Comparison of ENCODE assay signal across 17 cellular contexts in genomic region chr19:30071871-30072270, GRCh38.
DNase-seq lines count a peak whose midpoint lies in the region; FAIRE-seq and TF ChIP-seq lines count a peak whose summit lies in the region.
"Had no signal": no experiment of that assay in that cellular context is flagged by ENCODE, and none has a peak within 500 bp of the region (broad histone marks: within the 10 kb centered on the region; RNA-seq: fewer than 3 reads in every experiment).

No MANE protein-coding gene starts in this region.

- H3K27ac ChIP-seq in H1 (ENCODE audit: low read depth, low read length): no peak overlapping the region
- H3K27ac ChIP-seq in neuronal stem cell (replicated peaks; ENCODE audit: low read length): no peak overlapping the region
- H3K27ac ChIP-seq in hepatocyte: no peak overlapping the region

- H3K36me3 Mint-ChIP-seq in CD14-positive monocyte: no peaks in the 10 kb centered on the region

- no peak overlapping the region for H3K14ac ChIP-seq in H1 (ENCODE audit: insufficient read length)
- no peak overlapping the region for H3K14ac ChIP-seq in neuronal stem cell (ENCODE audit: low read length)

- no peak overlapping the region for H3K4me3 Mint-ChIP-seq in CD14-positive monocyte

- H3K9me3 Mint-ChIP-seq in CD14-positive monocyte: peaks cover 0 to 2% (median 0%) of the 10 kb centered on the region in 7 donors

- no peak overlapping the region for H2AFZ ChIP-seq in H1 (ENCODE audit: low read length)
- no peak overlapping the region for H2AFZ ChIP-seq in neuronal stem cell (ENCODE audit: low read length)
- no peak overlapping the region for H2AFZ ChIP-seq in hepatocyte

- no peaks in the 10 kb centered on the region for H3K79me1 ChIP-seq in H1 (ENCODE audit: low read depth, low read length)
- H3K79me1 ChIP-seq in neuronal stem cell (ENCODE audit: low read depth, low read length): no peaks in the 10 kb centered on the region

- POLR2A ChIA-PET in H1 (lab: Charles Lee; ENCODE audit: partially characterized antibody): no interaction called here
- POLR2A ChIA-PET in HEK293T (lab: Yijun Ruan, JAX): no interaction called here

- no peak overlapping the region for H3K23ac ChIP-seq in H1 (ENCODE audit: insufficient read length)
- H3K23ac ChIP-seq in neuronal stem cell (ENCODE audit: low read depth, low read length, poor library complexity): no peak overlapping the region

- no peak overlapping the region for H2BK5ac ChIP-seq in H1 (ENCODE audit: low read depth, low read length)
- H2BK5ac ChIP-seq in neuronal stem cell (ENCODE audit: low read length): no peak overlapping the region

- H3K4me1 Mint-ChIP-seq in CD14-positive monocyte: no peaks in the 10 kb centered on the region

- H2BK15ac ChIP-seq in H1 (ENCODE audit: low read length): no peak overlapping the region
- no peak overlapping the region for H2BK15ac ChIP-seq in neuronal stem cell (ENCODE audit: low read length)

- H4K91ac ChIP-seq in H1 (replicated peaks; ENCODE audit: insufficient read length, low read length) (no peak overlapping the region), neuronal stem cell (ENCODE audit: low read depth, low read length, poor library complexity) (no peak overlapping the region)

- intact Hi-C loops in CD14-positive monocyte (cut with micrococcal nuclease): no loop called here

- FAIRE-seq in H1 (lab: Jason Lieb, UNC): no peak

- H3K27ac Mint-ChIP-seq in CD14-positive monocyte: no peak overlapping the region

- H3K27me3 Mint-ChIP-seq in CD14-positive monocyte (ENCODE audit: low read depth in 3 of 3): peaks cover 3 to 7% (median 6%) of the 10 kb centered on the region in 3 donors

- H3K36me3 ChIP-seq in H7 (replicated peaks; ENCODE audit: control insufficient read depth, insufficient read depth, low read length) (no peaks in the 10 kb centered on the region), H1 (ENCODE audit: control insufficient read depth in 2 of 4, insufficient read depth in 4 of 4, low read length in 3 of 4) (no peaks in the 10 kb centered on the region), neuronal stem cell (replicated peaks in 1 of 2; ENCODE audit: control insufficient read depth in 2 of 2, insufficient read depth in 2 of 2, low read length in 2 of 2) (no peaks in the 10 kb centered on the region), hepatocyte (replicated peaks; ENCODE audit: insufficient read depth, low read depth) (no peaks in the 10 kb centered on the region)

- H3K18ac ChIP-seq in H1 (ENCODE audit: extremely low read depth, low read length): no peak overlapping the region
- H3K18ac ChIP-seq in neuronal stem cell (ENCODE audit: low read length): peak overlapping the region; percentile 23

- TF ChIP-seq POLR2A in H1 (IDR thresholded peaks at IDR 0.05; ENCODE audit: control extremely low read depth in 1 of 2, low read depth in 2 of 2, low read length in 2 of 2): no peak

- H3K4ac ChIP-seq in H1 (replicated peaks; ENCODE audit: insufficient read length, low read depth, low read length) (no peak overlapping the region), neuronal stem cell (ENCODE audit: low read length) (no peak overlapping the region)

- WGBS in H1 (ENCODE audit: extremely low coverage in 1 of 2, insufficient coverage in 1 of 2, insufficient read length in 1 of 2, insufficient replicate concordance in 2 of 2, low coverage in 1 of 2, low lambda C conversion rate in 2 of 2, missing lambda C conversion rate in 1 of 2), 2 experiments: 95% methylated on average over 15 of the region's 15 CpGs; no CpG with 5 or more reads in 1 of the 2 experiments
- no CpG with 5 or more reads among the region's 15 CpGs for WGBS in neuronal stem cell (ENCODE audit: extremely low coverage in 2 of 2, insufficient read length in 2 of 2, insufficient replicate concordance in 1 of 2), 2 donors
- 91% methylated on average over 15 of the region's 15 CpGs for WGBS in hepatocyte (ENCODE audit: low lambda C conversion rate, missing lambda C conversion rate)

- TF ChIP-seq CTCF in CD14-positive monocyte (IDR thresholded peaks at IDR 0.05): no peak
- no peak for TF ChIP-seq CTCF in H1 (IDR thresholded peaks at IDR 0.05; ENCODE audit: control extremely low read depth in 1 of 3, insufficient read depth in 1 of 3, low read depth in 1 of 3, low read length in 3 of 3)
- no peak for TF ChIP-seq CTCF in hepatocyte (IDR thresholded peaks at IDR 0.05; ENCODE audit: poor library complexity)

- no peak overlapping the region for H3K4me2 ChIP-seq in H1 (ENCODE audit: insufficient read depth in 1 of 2, low read depth in 2 of 2, low read length in 2 of 2)
- no peak overlapping the region for H3K4me2 ChIP-seq in neuronal stem cell (ENCODE audit: insufficient read depth, low read length, poor library complexity, severe bottlenecking)
- H3K4me2 ChIP-seq in hepatocyte: no peak overlapping the region

- no peak overlapping the region for H2AK5ac ChIP-seq in H1 (ENCODE audit: low read depth, low read length)
- H2AK5ac ChIP-seq in neuronal stem cell (ENCODE audit: low read depth, low read length): peak overlapping the region; percentile 95

- H3K9me3 ChIP-seq in H1 (ENCODE audit: insufficient read depth in 2 of 2, low read depth in 1 of 2, low read length in 1 of 2) (no peaks in the 10 kb centered on the region), neuronal stem cell (replicated peaks in 1 of 2; ENCODE audit: control insufficient read depth in 2 of 2, insufficient read depth in 1 of 2, low read depth in 1 of 2, low read length in 2 of 2) (peaks cover 0 to 1% of the 10 kb centered on the region in 2 donors), hepatocyte (ENCODE audit: low read depth) (no peaks in the 10 kb centered on the region)

- no peak for TF ChIP-seq RAD21 in H1 (IDR thresholded peaks at IDR 0.05 in 1 of 2, conservative IDR thresholded peaks at IDR 0.05 in 1 of 2; ENCODE audit: low read depth in 2 of 2, low read length in 2 of 2)

- DNase-seq in CD14-positive monocyte (ENCODE audit: low spot score): peak; percentile 12
- DNase-seq in H7: peak; percentile 50
- DNase-seq in H1 (ENCODE audit: low read depth in 1 of 2, low spot score in 2 of 2): no peak
- no peak for DNase-seq in neuronal stem cell (ENCODE audit: low spot score)
- DNase-seq in NCI-H510A (lab: John Stamatoyannopoulos, UW): no peak
- DNase-seq in HEK293T (ENCODE audit: extremely low spot score): no peak
- no peak for DNase-seq in hepatocyte (ENCODE audit: low spot score)
- no peak for DNase-seq in activated CD8-positive, alpha-beta memory T cell treated with anti-CD3 and anti-CD28 coated beads for 24 hours
- DNase-seq: ACHN, AML-193, COR-L47, HCEC 1CT, KG1, NCI-H1436 treated with DMSO at 0.1 percent for 48 hours, NCI-H2171 treated with DMSO at 0.1 percent for 48 hours, NCI-H748 treated with DMSO at 0.1 percent for 48 hours, PC-3 had no signal

- CTCF ChIA-PET in H1 (lab: Charles Lee; ENCODE audit: partially characterized antibody): interaction anchor here (0.8 to 2.3 kb wide), 5 partner anchors 10 to 214 kb away, joined by 3 to 7 read pairs (median 3); no protein-coding TSS in a partner anchor
- CTCF ChIA-PET in HEK293T (lab: Yijun Ruan, JAX): no interaction called here

- H2BK120ac ChIP-seq in H1 (replicated peaks; ENCODE audit: low read depth, low read length) (no peak overlapping the region), neuronal stem cell (ENCODE audit: low read depth, low read length) (peak overlapping the region; percentile 58)

- H4K5ac ChIP-seq in H1 (ENCODE audit: insufficient read length, low read depth, low read length): no peak overlapping the region

- H3K27me3 ChIP-seq in H7 (ENCODE audit: control insufficient read depth, insufficient read depth, low read length) (no peaks in the 10 kb centered on the region), H1 (replicated peaks in 1 of 4; ENCODE audit: control insufficient read depth in 3 of 4, extremely low read depth in 1 of 4, insufficient read depth in 3 of 4, low read length in 3 of 4) (no peaks in the 10 kb centered on the region), neuronal stem cell (ENCODE audit: control insufficient read depth in 3 of 3, insufficient read depth in 3 of 3, low read depth in 1 of 3, low read length in 3 of 3) (peaks cover 0 to 3% (median 0%) of the 10 kb centered on the region in 3 experiments), hepatocyte (no peaks in the 10 kb centered on the region)

- no peak overlapping the region for H2BK12ac ChIP-seq in H1 (ENCODE audit: low read depth, low read length)
- no peak overlapping the region for H2BK12ac ChIP-seq in neuronal stem cell (ENCODE audit: low read length)

- H3K4me1 ChIP-seq in H1 (replicated peaks in 1 of 4; ENCODE audit: control insufficient read depth in 3 of 4, insufficient read depth in 4 of 4, low read length in 3 of 4): peaks cover 0 to 2% (median 0%) of the 10 kb centered on the region in 4 experiments; a peak in 1 of 7 replicates
- H3K4me1 ChIP-seq in neuronal stem cell (ENCODE audit: control insufficient read depth in 2 of 2, insufficient read depth in 1 of 2, low read depth in 1 of 2, low read length in 2 of 2): peaks cover 0 to 19% of the 10 kb centered on the region in 2 donors
- H3K4me1 ChIP-seq in hepatocyte (ENCODE audit: insufficient read depth): peaks cover 16% of the 10 kb centered on the region

- TF ChIP-seq EP300 in H1 (IDR thresholded peaks at IDR 0.05; ENCODE audit: borderline replicate concordance in 1 of 2, low read depth in 2 of 2, low read length in 2 of 2): no peak

- H3K4me3 ChIP-seq in H7 (ENCODE audit: insufficient read depth, low read depth, low read length) (no peak overlapping the region), H1 (ENCODE audit: extremely low read depth in 1 of 4, insufficient read depth in 2 of 4, low read depth in 3 of 4, low read length in 4 of 4) (no peak overlapping the region), neuronal stem cell (ENCODE audit: low read length in 2 of 2) (no peak overlapping the region), hepatocyte (no peak overlapping the region)

- H3K56ac ChIP-seq in H1 (replicated peaks; ENCODE audit: insufficient read length, low read depth, low read length): no peak overlapping the region

- H3K23me2 ChIP-seq in H1 (ENCODE audit: low read depth, low read length): peaks cover 14% of the 10 kb centered on the region; the same call in 1 of the 2 replicates

- H2BK20ac ChIP-seq in H1 (ENCODE audit: low read length): no peak overlapping the region

- H4K20me1 ChIP-seq in H1 (replicated peaks in 1 of 2; ENCODE audit: control insufficient read depth in 1 of 2, insufficient read depth in 2 of 2, low read length in 2 of 2) (peaks cover 0 to 3% of the 10 kb centered on the region in 2 experiments), hepatocyte (ENCODE audit: insufficient read depth, poor library complexity, severe bottlenecking) (no peaks in the 10 kb centered on the region)

- no peaks in the 10 kb centered on the region for H3K79me2 ChIP-seq in H1 (ENCODE audit: control insufficient read depth in 1 of 2, insufficient read depth in 2 of 2, low read length in 2 of 2)
- no peaks in the 10 kb centered on the region for H3K79me2 ChIP-seq in hepatocyte

- no peaks in the 10 kb centered on the region for H3K9me2 ChIP-seq in hepatocyte (replicated peaks; ENCODE audit: insufficient read depth)

- H4K8ac ChIP-seq in H1 (ENCODE audit: extremely low read depth, insufficient read depth, low read length): peak overlapping the region; percentile 11; the same call in 1 of the 2 replicates
- H4K8ac ChIP-seq in neuronal stem cell (ENCODE audit: low read depth, low read length): no peak overlapping the region

- no peak overlapping the region for H3K9ac ChIP-seq in H1 (replicated peaks in 1 of 4; ENCODE audit: extremely low read depth in 1 of 4, low read depth in 3 of 4, low read length in 3 of 4)
- no peak overlapping the region for H3K9ac ChIP-seq in neuronal stem cell (ENCODE audit: low read depth, low read length, poor library complexity)

Comparison
In these comparisons a context has a peak if more than half of its experiments do, and no peak if none do; other contexts are left out.
1. DNase-seq: peak in CD14-positive monocyte (single experiment) and H7 (single experiment); none in H1 (0 of 2), neuronal stem cell (single experiment), NCI-H510A (single experiment), HEK293T (single experiment), hepatocyte (single experiment) and activated CD8-positive, alpha-beta memory T cell treated with anti-CD3 and anti-CD28 coated beads for 24 hours (single experiment).